Comparison of ENCODE assay signal across 8 cellular contexts in the genomic region with DNA sequence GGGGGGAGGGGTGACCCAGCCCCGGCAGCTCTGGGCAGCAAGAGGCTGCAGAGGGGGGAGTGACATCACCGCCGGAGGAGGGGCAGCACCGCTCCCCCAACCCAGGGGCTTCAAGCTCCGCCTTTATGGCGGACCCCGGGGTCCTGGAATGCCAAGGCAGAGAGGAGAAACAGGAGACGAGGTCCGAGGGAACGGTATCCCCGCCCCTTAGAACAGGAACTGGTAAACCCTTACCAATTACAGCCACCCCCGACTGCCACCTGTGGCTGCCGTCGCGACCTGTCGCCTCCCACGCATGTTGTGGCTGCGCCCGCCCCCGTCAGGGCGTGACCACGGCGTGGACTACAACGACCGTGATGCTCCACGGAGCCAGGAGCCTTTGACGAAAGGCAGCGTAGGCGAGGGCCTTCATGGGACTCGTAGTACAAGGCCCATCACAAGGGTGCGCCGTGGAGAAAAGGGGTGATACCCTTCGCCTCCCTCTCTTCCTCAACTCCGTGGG. TPM values are rescaled to one million over a fixed set of nuclear protein-coding genes. Genes with fewer than 3 reads are reported as not detected.
DNase-seq lines count a peak whose midpoint lies in the region; ATAC-seq and TF ChIP-seq lines count a peak whose summit lies in the region.

No MANE protein-coding gene starts in this region.

- H3K4me1 ChIP-seq in ACC112 (ENCODE audit: control insufficient read depth, insufficient read depth, low read length, unreplicated experiment) (no peaks in the 10 kb centered on the region), OCI-LY3 (ENCODE audit: low read length) (peaks cover 79% of the 10 kb centered on the region)

- peaks cover 3% of the 10 kb centered on the region for H3K9me3 Mint-ChIP-seq in natural killer cell treated with Interleukin-12 subunit alpha and Interleukin-12 subunit beta and Interleukin-15 and Interleukin-18, amount 100 ng/mL, for 72 hours
- H3K9me3 Mint-ChIP-seq in stimulated activated memory B cell treated with anti-CD40 and anti-IgM and Interleukin-4, amounts not matched to agents 10 μg/mL and 1 μg/mL and 100 μg/mL, for 72 hours, result no peaks in the 10 kb centered on the region

- peak; percentile 70 for DNase-seq in activated T-helper 1 cell treated with Interleukin-2 at 50 U/mL for 16 hours (ENCODE audit: low read depth)
- peak; percentile 63 for DNase-seq in fibroblast of peridontal ligament (ENCODE audit: extremely low read depth)
- peak; percentile 91 for DNase-seq in natural killer cell treated with Interleukin-12 subunit alpha and Interleukin-12 subunit beta and Interleukin-15 and Interleukin-18, amount 100 ng/mL, for 72 hours (ENCODE audit: low spot score)

- peak overlapping the region; percentile 95; the same call in 1 of the 2 replicates for H3K9ac ChIP-seq in OCI-LY3 (ENCODE audit: low read length)

- H2AFZ ChIP-seq in ACC112 (ENCODE audit: low read length, unreplicated experiment), result peak overlapping the region; percentile 85
- no peak overlapping the region for H2AFZ ChIP-seq in OCI-LY3 (ENCODE audit: low read depth, low read length)

- H3K4me2 ChIP-seq in OCI-LY3 (ENCODE audit: low read length), result peak overlapping the region; percentile 99

- H3K27ac ChIP-seq in ACC112 (ENCODE audit: low read depth, low read length) (no peak overlapping the region), OCI-LY3 (ENCODE audit: low read length) (peak overlapping the region; percentile 97)

- H3K27me3 ChIP-seq in ACC112 (ENCODE audit: insufficient read depth, low read length), result peaks cover 43% of the 10 kb centered on the region
- H3K27me3 ChIP-seq in OCI-LY3 (ENCODE audit: low read depth, low read length), result no peaks in the 10 kb centered on the region

- H3K27me3 Mint-ChIP-seq in natural killer cell treated with Interleukin-12 subunit alpha and Interleukin-12 subunit beta and Interleukin-15 and Interleukin-18, amount 100 ng/mL, for 72 hours, result peaks cover 25 to 41% of the 10 kb centered on the region in 2 donors
- H3K27me3 Mint-ChIP-seq in stimulated activated memory B cell treated with anti-CD40 and anti-IgM and Interleukin-4, amounts not matched to agents 10 μg/mL and 1 μg/mL and 100 μg/mL, for 72 hours, result no peaks in the 10 kb centered on the region

- no peak; the same call in 1 of the 2 replicates for TF ChIP-seq CTCF in OCI-LY3 (IDR thresholded peaks at IDR 0.05; ENCODE audit: low read depth, low read length)

- peak overlapping the region; percentile 81 for H3K4me3 ChIP-seq in ACC112 (ENCODE audit: low read depth, low read length)
- H3K4me3 ChIP-seq in OCI-LY3 (ENCODE audit: low read length), result peak overlapping the region; percentile 77

- H3K36me3 Mint-ChIP-seq in natural killer cell treated with Interleukin-12 subunit alpha and Interleukin-12 subunit beta and Interleukin-15 and Interleukin-18, amount 100 ng/mL, for 72 hours, result peaks cover 14% of the 10 kb centered on the region
- H3K36me3 Mint-ChIP-seq in stimulated activated memory B cell treated with anti-CD40 and anti-IgM and Interleukin-4, amounts not matched to agents 10 μg/mL and 1 μg/mL and 100 μg/mL, for 72 hours, result peaks cover 47% of the 10 kb centered on the region

- H3K36me3 ChIP-seq in ACC112 (ENCODE audit: insufficient read depth, low read length) (no peaks in the 10 kb centered on the region), OCI-LY3 (replicated peaks; ENCODE audit: low read depth, low read length) (peaks cover 63% of the 10 kb centered on the region)

- H3K79me2 ChIP-seq in ACC112 (ENCODE audit: control insufficient read depth, insufficient read depth, low read length, unreplicated experiment), result no peaks in the 10 kb centered on the region
- peaks cover 44% of the 10 kb centered on the region for H3K79me2 ChIP-seq in OCI-LY3 (ENCODE audit: low read length)

- H3K4me1 Mint-ChIP-seq in natural killer cell treated with Interleukin-12 subunit alpha and Interleukin-12 subunit beta and Interleukin-15 and Interleukin-18, amount 100 ng/mL, for 72 hours (ENCODE audit: low read depth in 2 of 2), result peaks cover 43 to 47% of the 10 kb centered on the region in 2 donors
- peaks cover 86% of the 10 kb centered on the region for H3K4me1 Mint-ChIP-seq in stimulated activated memory B cell treated with anti-CD40 and anti-IgM and Interleukin-4, amounts not matched to agents 10 μg/mL and 1 μg/mL and 100 μg/mL, for 72 hours

- H3K4me3 Mint-ChIP-seq in natural killer cell treated with Interleukin-12 subunit alpha and Interleukin-12 subunit beta and Interleukin-15 and Interleukin-18, amount 100 ng/mL, for 72 hours, result peak overlapping the region; percentile 89
- peak overlapping the region; percentile 72 for H3K4me3 Mint-ChIP-seq in stimulated activated memory B cell treated with anti-CD40 and anti-IgM and Interleukin-4, amounts not matched to agents 10 μg/mL and 1 μg/mL and 100 μg/mL, for 72 hours

- H4K20me1 ChIP-seq in OCI-LY3 (ENCODE audit: insufficient read depth, low read length), result peaks cover 47% of the 10 kb centered on the region

- H3K27ac Mint-ChIP-seq in natural killer cell treated with Interleukin-12 subunit alpha and Interleukin-12 subunit beta and Interleukin-15 and Interleukin-18, amount 100 ng/mL, for 72 hours, result peak overlapping the region; percentile 84 to 92
- peak overlapping the region; percentile 88 for H3K27ac Mint-ChIP-seq in stimulated activated memory B cell treated with anti-CD40 and anti-IgM and Interleukin-4, amounts not matched to agents 10 μg/mL and 1 μg/mL and 100 μg/mL, for 72 hours

- ATAC-seq in GM18868 (IDR thresholded peaks at IDR 0.05; ENCODE audit: unreplicated experiment) (peak; percentile 54), HG03354 (IDR thresholded peaks at IDR 0.05; ENCODE audit: poor library complexity, severe bottlenecking, unreplicated experiment) (peak; percentile 58)
- peak; percentile 81 to 87 for ATAC-seq in natural killer cell treated with Interleukin-12 subunit alpha and Interleukin-12 subunit beta and Interleukin-15 and Interleukin-18, amount 100 ng/mL, for 72 hours
- peak; percentile 66 for ATAC-seq in stimulated activated memory B cell treated with anti-CD40 and anti-IgM and Interleukin-4, amounts not matched to agents 10 μg/mL and 1 μg/mL and 100 μg/mL, for 72 hours

- 0 out of 2 replicates have a peak, but pooled peaks cover 6% of the 10 kb centered on the region for H3K9me3 ChIP-seq in OCI-LY3 (ENCODE audit: insufficient read depth, low read length)

RNA-seq across cellular contexts. Expression of a gene that starts 4.1 kb away (rescaled TPM):
- 10 to 100 TPM in 1 of 2 donors, 1 to 10 TPM in 1; 1.9 to 25.8 TPM for total RNA-seq in natural killer cell treated with Interleukin-12 subunit alpha and Interleukin-12 subunit beta and Interleukin-15 and Interleukin-18, amount 100 ng/mL, for 72 hours

RNA-seq across cellular contexts. Expression of a gene that starts 32.2 kb away (rescaled TPM):
- 10 to 100 TPM in 1 of 2 donors, 1 to 10 TPM in 1; 2.4 to 12.4 TPM for total RNA-seq in natural killer cell treated with Interleukin-12 subunit alpha and Interleukin-12 subunit beta and Interleukin-15 and Interleukin-18, amount 100 ng/mL, for 72 hours

RNA-seq across cellular contexts. Expression of a gene that starts 43.0 kb away (rescaled TPM):
- 10 to 100 TPM; 84.5 to 91.9 TPM for total RNA-seq in natural killer cell treated with Interleukin-12 subunit alpha and Interleukin-12 subunit beta and Interleukin-15 and Interleukin-18, amount 100 ng/mL, for 72 hours

RNA-seq across cellular contexts. Expression of a gene that starts 50.9 kb away (rescaled TPM):
- 100 to 1,000 TPM in 1 of 2 donors, 10 to 100 TPM in 1; 80.0 to 246 TPM for total RNA-seq in natural killer cell treated with Interleukin-12 subunit alpha and Interleukin-12 subunit beta and Interleukin-15 and Interleukin-18, amount 100 ng/mL, for 72 hours
